ENCODE assay signal across 17 cellular contexts in genomic region chr12:83802011-83802410, GRCh38.
"Had no signal": no experiment of that assay in that cellular context is flagged by ENCODE, and none has a peak within 500 bp of the region (broad histone marks: within the 10 kb centered on the region; RNA-seq: fewer than 3 reads in every experiment).

No MANE protein-coding gene starts in this region.

- H3K36me3 ChIP-seq: esophagus squamous epithelium, pancreas, suprapubic skin, thyroid gland had no signal

- H3K4me2 ChIP-seq: smooth muscle cell had no signal

- H3K9me3 ChIP-seq: esophagus squamous epithelium, pancreas, suprapubic skin, thyroid gland had no signal

- DNase-seq: effector memory CD8-positive, alpha-beta T cell; esophagus squamous epithelium; foreskin melanocyte; head of caudate nucleus; hippocampal formation; kidney glomerular epithelial cell; mesendoderm; naive B cell; occipital lobe; pancreas; right cardiac atrium; stimulated activated CD4-positive, alpha-beta T cell treated with anti-CD3 and anti-CD28 coated beads, Interleukin-2, amount 100 ng/mL, for 48 hours; stimulated activated naive CD8-positive, alpha-beta T cell treated with anti-CD3 and anti-CD28 coated beads, Interleukin-15, Interleukin-2, amounts not matched to agents 100 U/mL and 50 U/mL, for 24 hours; thyroid gland had no signal

- ATAC-seq: effector memory CD8-positive, alpha-beta T cell; pancreas; right cardiac atrium; stimulated activated naive CD8-positive, alpha-beta T cell treated with anti-CD3 and anti-CD28 coated beads, Interleukin-15, Interleukin-2, amounts not matched to agents 100 U/mL and 50 U/mL, for 24 hours had no signal

- H3K4me3 ChIP-seq: esophagus squamous epithelium, pancreas, smooth muscle cell, suprapubic skin, thyroid gland had no signal

- H3K27me3 ChIP-seq: esophagus squamous epithelium, pancreas, suprapubic skin, thyroid gland had no signal

- H3K27ac ChIP-seq: epithelial cell of prostate, esophagus squamous epithelium, pancreas, suprapubic skin, thyroid gland had no signal

- H3K4me1 ChIP-seq: esophagus squamous epithelium, pancreas, suprapubic skin, thyroid gland had no signal
